Comparison of ENCODE assay signal across 13 cellular contexts in the genomic region with DNA sequence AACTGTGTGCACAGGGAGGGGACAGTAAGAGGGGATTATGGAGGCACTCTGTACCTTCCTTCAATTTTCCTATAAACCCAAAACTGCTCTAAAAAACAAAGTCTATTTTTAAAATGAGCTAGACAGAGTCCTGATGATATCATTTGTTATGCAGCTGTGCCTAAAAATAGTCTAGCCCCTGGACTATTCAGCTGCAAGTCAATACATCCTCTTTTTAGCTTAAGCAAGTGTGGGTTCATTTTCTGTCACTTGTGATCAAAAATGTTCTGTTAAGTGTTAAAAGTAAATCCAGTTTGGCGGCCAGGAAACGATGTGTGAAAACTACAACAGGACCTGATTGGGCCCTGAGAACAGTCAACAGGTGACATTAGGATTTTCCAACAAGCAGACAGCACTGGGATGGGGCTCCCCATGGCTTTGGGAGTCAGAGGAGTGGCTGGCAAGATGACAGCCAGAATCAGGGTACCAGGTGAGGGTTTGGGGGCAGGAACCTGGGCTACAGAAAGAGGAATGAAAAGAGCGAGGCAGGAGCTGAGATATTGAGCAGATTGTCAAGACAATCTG. TPM values are rescaled to one million over a fixed set of nuclear protein-coding genes. Genes with fewer than 3 reads are reported as not detected.
DNase-seq lines count a peak whose midpoint lies in the region; ATAC-seq and TF ChIP-seq lines count a peak whose summit lies in the region.
"Had no signal": no experiment of that assay in that cellular context is flagged by ENCODE, and none has a peak within 500 bp of the region (broad histone marks: within the 10 kb centered on the region; RNA-seq: fewer than 3 reads in every experiment).

No MANE protein-coding gene starts in this region.

- peak overlapping the region; percentile 73 to 97 (median 92); a peak in 21 of 22 replicates for H3K27ac ChIP-seq in BLaER1 treated with 17β-estradiol and CSF1 and Interleukin-3, amounts not matched to agents 10 nM and 100 nM
- H3K27ac ChIP-seq in OCI-LY3 (ENCODE audit: low read length) (peak overlapping the region; percentile 98), layer of hippocampus (ENCODE audit: low read depth, low read length) (peak overlapping the region; percentile 43)
- H3K27ac ChIP-seq: epithelial cell of prostate, RWPE1 had no signal

- no peak for DNase-seq in HT-29 (ENCODE audit: low spot score)
- DNase-seq: activated T-cell treated with anti-CD3 and anti-CD28 coated beads, Interleukin-2, amount 50 U/mL, for 4 hours; CD8-positive, alpha-beta memory T cell; stimulated activated CD4-positive, alpha-beta T cell treated with anti-CD3 and anti-CD28 coated beads, Interleukin-1b, Interleukin-23, amount 100 ng/mL, for 48 hours had no signal

- no peak for TF ChIP-seq CTCF in OCI-LY3 (IDR thresholded peaks at IDR 0.05; ENCODE audit: low read depth, low read length)

- H3K27me3 ChIP-seq in BLaER1 treated with 17β-estradiol and CSF1 and Interleukin-3, amounts not matched to agents 10 nM and 100 nM, result no peaks in the 10 kb centered on the region
- H3K27me3 ChIP-seq in OCI-LY3 (ENCODE audit: low read depth, low read length) (no peaks in the 10 kb centered on the region), layer of hippocampus (ENCODE audit: control insufficient read depth, insufficient read depth, low read length) (no peaks in the 10 kb centered on the region)

- H3K9ac ChIP-seq in BLaER1 treated with 17β-estradiol and CSF1 and Interleukin-3, amounts not matched to agents 10 nM and 100 nM, result peak overlapping the region; percentile 58 to 85 (median 74); a peak in 20 of 22 replicates
- peak overlapping the region; percentile 62; the same call in 1 of the 2 replicates for H3K9ac ChIP-seq in OCI-LY3 (ENCODE audit: low read length)

- no peaks in the 10 kb centered on the region; a peak in 1 of 22 replicates for H3K36me3 ChIP-seq in BLaER1 treated with 17β-estradiol and CSF1 and Interleukin-3, amounts not matched to agents 10 nM and 100 nM
- peaks cover 2% of the 10 kb centered on the region for H3K36me3 ChIP-seq in OCI-LY3 (replicated peaks; ENCODE audit: low read depth, low read length)

- H3K4me1 ChIP-seq in BLaER1 treated with 17β-estradiol and CSF1 and Interleukin-3, amounts not matched to agents 10 nM and 100 nM, result peaks cover 69 to 77% (median 76%) of the 10 kb centered on the region in 10 experiments
- peaks cover 58% of the 10 kb centered on the region for H3K4me1 ChIP-seq in OCI-LY3 (ENCODE audit: low read length)

- H3K9me3 ChIP-seq in BLaER1 treated with 17β-estradiol and CSF1 and Interleukin-3, amounts not matched to agents 10 nM and 100 nM (replicated peaks in 1 of 11), result peaks cover 3 to 46% (median 27%) of the 10 kb centered on the region in 11 experiments; a peak in 20 of 22 replicates
- no peaks in the 10 kb centered on the region; the same call in 1 of the 2 replicates for H3K9me3 ChIP-seq in OCI-LY3 (ENCODE audit: insufficient read depth, low read length)

- no peaks in the 10 kb centered on the region for H3K79me2 ChIP-seq in OCI-LY3 (ENCODE audit: low read length)

- peak overlapping the region in 1 of 10 experiments; percentile 35; a peak in 3 of 20 replicates for H3K4me3 ChIP-seq in BLaER1 treated with 17β-estradiol and CSF1 and Interleukin-3, amounts not matched to agents 10 nM and 100 nM
- H3K4me3 ChIP-seq in OCI-LY3 (ENCODE audit: low read length), result peak overlapping the region; percentile 31

- H4K20me1 ChIP-seq in BLaER1 treated with 17β-estradiol and CSF1 and Interleukin-3, amounts not matched to agents 10 nM and 100 nM, result no peaks in the 10 kb centered on the region
- no peaks in the 10 kb centered on the region for H4K20me1 ChIP-seq in OCI-LY3 (ENCODE audit: insufficient read depth, low read length)

- peak overlapping the region; percentile 72 to 92 (median 85) for H3K4me2 ChIP-seq in BLaER1 treated with 17β-estradiol and CSF1 and Interleukin-3, amounts not matched to agents 10 nM and 100 nM
- H3K4me2 ChIP-seq in OCI-LY3 (ENCODE audit: low read length), result peak overlapping the region; percentile 64

- no peak overlapping the region; the same call in 1 of the 2 replicates for H2AFZ ChIP-seq in OCI-LY3 (ENCODE audit: low read depth, low read length)

- peak; percentile 64 for ATAC-seq in GM21447 (IDR thresholded peaks at IDR 0.05; ENCODE audit: unreplicated experiment)
- no peak for ATAC-seq in GM21737 (IDR thresholded peaks at IDR 0.05; ENCODE audit: unreplicated experiment)
- no peak for ATAC-seq in HG02938 (IDR thresholded peaks at IDR 0.05; ENCODE audit: unreplicated experiment)
- ATAC-seq in HG03439 (IDR thresholded peaks at IDR 0.05; ENCODE audit: unreplicated experiment), result no peak
- ATAC-seq: activated T-cell treated with anti-CD3 and anti-CD28 coated beads, Interleukin-2, amount 50 U/mL, for 4 hours had no signal

RNA-seq across cellular contexts. Expression of gene FAM107B, which starts 33.9 kb away (rescaled TPM):
- 11.0 and 14.1 TPM in 2 replicates for total RNA-seq in HT-29 (2014; rRNA removed; shearing (Covaris generic))

Comparison
In these comparisons a context has a peak if more than half of its experiments do, and no peak if none do; other contexts are left out.
1. H3K27ac ChIP-seq: peak in every context shown above with its lines; median percentile 98 in OCI-LY3; 92 in BLaER1 treated with 17β-estradiol and CSF1 and Interleukin-3, amounts not matched to agents 10 nM and 100 nM; 43 in layer of hippocampus.